Comparison of ENCODE assay signal across 1 cellular context in the genomic region with DNA sequence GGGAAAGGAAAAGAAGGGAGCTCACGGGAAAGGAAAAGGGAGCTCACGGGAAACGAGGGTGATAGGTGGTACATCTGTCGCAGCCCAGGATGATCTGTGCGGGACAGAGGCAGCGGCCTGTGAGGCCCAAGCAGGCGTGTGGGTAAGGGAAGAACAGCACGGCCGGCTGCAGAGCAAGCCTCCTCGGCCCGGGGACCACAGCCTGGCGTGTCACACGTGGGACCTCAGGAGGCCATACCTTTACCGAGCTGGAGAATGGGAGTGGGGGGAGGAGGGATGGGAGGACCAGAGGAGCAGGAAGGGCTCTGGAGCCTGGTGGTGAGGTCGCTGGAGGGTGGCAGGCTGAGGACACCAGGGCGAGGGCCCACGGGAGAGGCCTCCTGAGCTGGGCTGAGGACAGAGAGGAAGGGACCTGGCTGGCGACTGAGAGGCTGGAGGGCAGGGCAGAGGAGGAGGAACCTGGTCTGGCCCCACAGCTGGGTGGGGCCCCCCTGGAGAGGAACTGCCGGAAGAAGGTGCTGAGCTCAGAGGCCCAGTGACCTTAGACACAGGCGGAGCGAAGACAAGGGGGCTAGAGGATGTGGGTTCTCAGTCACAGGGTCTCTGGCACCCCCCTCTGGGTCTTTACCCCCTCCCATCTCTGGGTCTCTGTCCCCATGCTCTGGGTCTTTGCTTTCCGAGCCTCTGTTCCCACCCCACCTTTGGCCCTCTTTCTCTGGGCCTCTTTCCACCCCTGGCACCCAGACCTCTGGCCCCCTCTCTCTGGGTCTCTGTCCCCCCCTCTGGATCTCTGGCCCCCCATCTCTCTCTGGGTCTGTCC.
TF ChIP-seq lines count a peak whose summit lies in the region.

No MANE protein-coding gene starts in this region.

TF ChIP-seq in K562, 482 proteins besides CTCF, POLR2A, EP300 and RAD21 (continued from another document and continues in another):
- TF ChIP-seq, protein P1, sequence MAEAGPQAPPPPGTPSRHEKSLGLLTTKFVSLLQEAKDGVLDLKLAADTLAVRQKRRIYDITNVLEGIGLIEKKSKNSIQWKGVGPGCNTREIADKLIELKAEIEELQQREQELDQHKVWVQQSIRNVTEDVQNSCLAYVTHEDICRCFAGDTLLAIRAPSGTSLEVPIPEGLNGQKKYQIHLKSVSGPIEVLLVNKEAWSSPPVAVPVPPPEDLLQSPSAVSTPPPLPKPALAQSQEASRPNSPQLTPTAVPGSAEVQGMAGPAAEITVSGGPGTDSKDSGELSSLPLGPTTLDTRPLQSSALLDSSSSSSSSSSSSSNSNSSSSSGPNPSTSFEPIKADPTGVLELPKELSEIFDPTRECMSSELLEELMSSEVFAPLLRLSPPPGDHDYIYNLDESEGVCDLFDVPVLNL (CRISPR knock-in tag; IDR thresholded peaks at IDR 0.05; ENCODE audit: low read depth) = no peak
- TF ChIP-seq ATF7 (IDR thresholded peaks at IDR 0.05) (peak; percentile 73), HDAC2 (IDR thresholded peaks at IDR 0.05) (peak; percentile 76; the same call in 1 of the 2 replicates), PTTG1 (tag; IDR thresholded peaks at IDR 0.05; ENCODE audit: low read depth) (no peak), ILF3 (IDR thresholded peaks at IDR 0.05; ENCODE audit: borderline replicate concordance) (no peak), BCOR (IDR thresholded peaks at IDR 0.05) (peak; percentile 37; the same call in 1 of the 2 replicates), ERF (CRISPR knock-in tag; IDR thresholded peaks at IDR 0.05) (0 out of 2 replicates have a peak, but pooled peaks have one; percentile 75), NBN (IDR thresholded peaks at IDR 0.05; ENCODE audit: low read depth) (peak; percentile 65; the same call in 1 of the 2 replicates), ZNF445 (CRISPR knock-in tag; IDR thresholded peaks at IDR 0.05; ENCODE audit: low read depth) (0 out of 2 replicates have a peak, but pooled peaks have one; percentile 53), KDM2B (CRISPR knock-in tag; IDR thresholded peaks at IDR 0.05) (peak; percentile 2; the same call in 1 of the 2 replicates), CBX3 (IDR thresholded peaks at IDR 0.05; ENCODE audit: borderline replicate concordance in 1 of 2, low read length in 2 of 2) (no peak; a peak in 1 of 3 replicates), L3MBTL2 (IDR thresholded peaks at IDR 0.05) (peak; percentile 69), NR2F6 (CRISPR knock-in tag; IDR thresholded peaks at IDR 0.05) (0 out of 2 replicates have a peak, but pooled peaks have one; percentile 59), MAZ (CRISPR knock-in tag; conservative IDR thresholded peaks at IDR 0.05 in 1 of 2, IDR thresholded peaks at IDR 0.05 in 1 of 2) (peak; percentile 93 to 95), MTA2 (IDR thresholded peaks at IDR 0.05; ENCODE audit: low read depth) (no peak), KAT2B (IDR thresholded peaks at IDR 0.05; ENCODE audit: low read depth, low read length) (no peak), HIVEP1 (CRISPR knock-in tag; IDR thresholded peaks at IDR 0.05) (0 out of 2 replicates have a peak, but pooled peaks have one; percentile 5), POLR2AphosphoS5 (IDR thresholded peaks at IDR 0.05; ENCODE audit: control insufficient read depth, insufficient read depth, low read depth, low read length) (peak; percentile 81), ZSCAN32 (CRISPR knock-in tag; IDR thresholded peaks at IDR 0.05) (no peak), PTBP1 (IDR thresholded peaks at IDR 0.05; ENCODE audit: low read depth, low read length) (peak; percentile 39; the same call in 1 of the 2 replicates), NFRKB (IDR thresholded peaks at IDR 0.05; ENCODE audit: low read depth) (peak; percentile 61), ZNF583 (CRISPR knock-in tag; IDR thresholded peaks at IDR 0.05) (peak; percentile 47; the same call in 1 of the 2 replicates), ESRRA (IDR thresholded peaks at IDR 0.05; ENCODE audit: borderline replicate concordance, low read depth) (peak; percentile 54; the same call in 1 of the 2 replicates), KDM1A (IDR thresholded peaks at IDR 0.05) (0 out of 4 replicates have a peak, but pooled peaks of 1 of the 2 experiments have one; percentile 30), MCM2 (IDR thresholded peaks at IDR 0.05; ENCODE audit: low read depth) (peak; percentile 80), ZNF143 (CRISPR knock-in tag; IDR thresholded peaks at IDR 0.05) (peak; percentile 33; the same call in 1 of the 2 replicates), NONO (IDR thresholded peaks at IDR 0.05; ENCODE audit: low read depth in 2 of 2, low read length in 1 of 2) (no peak), KAT8 (IDR thresholded peaks at IDR 0.05; ENCODE audit: low read depth) (no peak), RCOR1 (IDR thresholded peaks at IDR 0.05; ENCODE audit: borderline replicate concordance in 1 of 2, low read depth in 2 of 2, low read length in 2 of 2) (peak in 1 of 2 experiments; percentile 76; a peak in 1 of 4 replicates), ZBTB17 (CRISPR knock-in tag; IDR thresholded peaks at IDR 0.05) (0 out of 2 replicates have a peak, but pooled peaks have one; percentile 69), GATAD2A (IDR thresholded peaks at IDR 0.05) (0 out of 2 replicates have a peak, but pooled peaks have one; percentile 23), ILK (tag; IDR thresholded peaks at IDR 0.05; ENCODE audit: borderline replicate concordance, low read depth) (no peak), CTBP1 (IDR thresholded peaks at IDR 0.05; ENCODE audit: borderline replicate concordance) (peak; percentile 77; the same call in 1 of the 2 replicates), SUPT5H (IDR thresholded peaks at IDR 0.05) (peak; percentile 87), DMBX1 (CRISPR knock-in tag; IDR thresholded peaks at IDR 0.05; ENCODE audit: borderline replicate concordance) (no peak; the same call in none of the 2 replicates), PHF20 (IDR thresholded peaks at IDR 0.05; ENCODE audit: partially characterized antibody) (peak; percentile 22), BRD9 (IDR thresholded peaks at IDR 0.05; ENCODE audit: low read depth, partially characterized antibody) (peak; percentile 67), RBFOX2 (IDR thresholded peaks at IDR 0.05; ENCODE audit: low read depth, low read length) (peak; percentile 89), SMARCE1 (IDR thresholded peaks at IDR 0.05) (peak; percentile 44; the same call in 1 of the 2 replicates), CREM (IDR thresholded peaks at IDR 0.05; ENCODE audit: low read depth) (peak; percentile 60)
- TF ChIP-seq, protein P2, sequence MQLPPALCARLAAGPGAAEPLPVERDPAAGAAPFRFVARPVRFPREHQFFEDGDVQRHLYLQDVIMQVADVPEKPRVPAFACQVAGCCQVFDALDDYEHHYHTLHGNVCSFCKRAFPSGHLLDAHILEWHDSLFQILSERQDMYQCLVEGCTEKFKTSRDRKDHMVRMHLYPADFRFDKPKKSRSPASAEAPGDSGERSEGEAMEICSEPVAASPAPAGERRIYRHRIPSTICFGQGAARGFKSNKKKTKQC (CRISPR knock-in tag; IDR thresholded peaks at IDR 0.05) = peak; percentile 85
- TF ChIP-seq, protein P3, sequence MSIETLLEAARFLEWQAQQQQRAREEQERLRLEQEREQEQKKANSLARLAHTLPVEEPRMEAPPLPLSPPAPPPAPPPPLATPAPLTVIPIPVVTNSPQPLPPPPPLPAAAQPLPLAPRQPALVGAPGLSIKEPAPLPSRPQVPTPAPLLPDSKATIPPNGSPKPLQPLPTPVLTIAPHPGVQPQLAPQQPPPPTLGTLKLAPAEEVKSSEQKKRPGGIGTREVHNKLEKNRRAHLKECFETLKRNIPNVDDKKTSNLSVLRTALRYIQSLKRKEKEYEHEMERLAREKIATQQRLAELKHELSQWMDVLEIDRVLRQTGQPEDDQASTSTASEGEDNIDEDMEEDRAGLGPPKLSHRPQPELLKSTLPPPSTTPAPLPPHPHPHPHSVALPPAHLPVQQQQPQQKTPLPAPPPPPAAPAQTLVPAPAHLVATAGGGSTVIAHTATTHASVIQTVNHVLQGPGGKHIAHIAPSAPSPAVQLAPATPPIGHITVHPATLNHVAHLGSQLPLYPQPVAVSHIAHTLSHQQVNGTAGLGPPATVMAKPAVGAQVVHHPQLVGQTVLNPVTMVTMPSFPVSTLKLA (conservative IDR thresholded peaks at IDR 0.05) = peak in 1 of 2 experiments; percentile 60; a peak in 1 of 4 replicates
- TF ChIP-seq, protein P4, sequence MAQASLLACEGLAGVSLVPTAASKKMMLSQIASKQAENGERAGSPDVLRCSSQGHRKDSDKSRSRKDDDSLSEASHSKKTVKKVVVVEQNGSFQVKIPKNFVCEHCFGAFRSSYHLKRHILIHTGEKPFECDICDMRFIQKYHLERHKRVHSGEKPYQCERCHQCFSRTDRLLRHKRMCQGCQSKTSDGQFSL (CRISPR knock-in tag; IDR thresholded peaks at IDR 0.05) = peak; percentile 69; the same call in 1 of the 2 replicates
- TF ChIP-seq, protein P4 (tag; IDR thresholded peaks at IDR 0.05) = no peak; a peak in 1 of 4 replicates
- TF ChIP-seq, protein P5, sequence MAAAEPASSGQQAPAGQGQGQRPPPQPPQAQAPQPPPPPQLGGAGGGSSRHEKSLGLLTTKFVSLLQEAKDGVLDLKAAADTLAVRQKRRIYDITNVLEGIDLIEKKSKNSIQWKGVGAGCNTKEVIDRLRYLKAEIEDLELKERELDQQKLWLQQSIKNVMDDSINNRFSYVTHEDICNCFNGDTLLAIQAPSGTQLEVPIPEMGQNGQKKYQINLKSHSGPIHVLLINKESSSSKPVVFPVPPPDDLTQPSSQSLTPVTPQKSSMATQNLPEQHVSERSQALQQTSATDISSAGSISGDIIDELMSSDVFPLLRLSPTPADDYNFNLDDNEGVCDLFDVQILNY (CRISPR knock-in tag; IDR thresholded peaks at IDR 0.05) = peak; percentile 65; the same call in 1 of the 2 replicates
- TF ChIP-seq, protein P6, sequence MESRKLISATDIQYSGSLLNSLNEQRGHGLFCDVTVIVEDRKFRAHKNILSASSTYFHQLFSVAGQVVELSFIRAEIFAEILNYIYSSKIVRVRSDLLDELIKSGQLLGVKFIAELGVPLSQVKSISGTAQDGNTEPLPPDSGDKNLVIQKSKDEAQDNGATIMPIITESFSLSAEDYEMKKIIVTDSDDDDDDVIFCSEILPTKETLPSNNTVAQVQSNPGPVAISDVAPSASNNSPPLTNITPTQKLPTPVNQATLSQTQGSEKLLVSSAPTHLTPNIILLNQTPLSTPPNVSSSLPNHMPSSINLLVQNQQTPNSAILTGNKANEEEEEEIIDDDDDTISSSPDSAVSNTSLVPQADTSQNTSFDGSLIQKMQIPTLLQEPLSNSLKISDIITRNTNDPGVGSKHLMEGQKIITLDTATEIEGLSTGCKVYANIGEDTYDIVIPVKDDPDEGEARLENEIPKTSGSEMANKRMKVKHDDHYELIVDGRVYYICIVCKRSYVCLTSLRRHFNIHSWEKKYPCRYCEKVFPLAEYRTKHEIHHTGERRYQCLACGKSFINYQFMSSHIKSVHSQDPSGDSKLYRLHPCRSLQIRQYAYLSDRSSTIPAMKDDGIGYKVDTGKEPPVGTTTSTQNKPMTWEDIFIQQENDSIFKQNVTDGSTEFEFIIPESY (CRISPR knock-in tag; IDR thresholded peaks at IDR 0.05) = 0 out of 2 replicates have a peak, but pooled peaks have one; percentile 30
- TF ChIP-seq, protein P7, sequence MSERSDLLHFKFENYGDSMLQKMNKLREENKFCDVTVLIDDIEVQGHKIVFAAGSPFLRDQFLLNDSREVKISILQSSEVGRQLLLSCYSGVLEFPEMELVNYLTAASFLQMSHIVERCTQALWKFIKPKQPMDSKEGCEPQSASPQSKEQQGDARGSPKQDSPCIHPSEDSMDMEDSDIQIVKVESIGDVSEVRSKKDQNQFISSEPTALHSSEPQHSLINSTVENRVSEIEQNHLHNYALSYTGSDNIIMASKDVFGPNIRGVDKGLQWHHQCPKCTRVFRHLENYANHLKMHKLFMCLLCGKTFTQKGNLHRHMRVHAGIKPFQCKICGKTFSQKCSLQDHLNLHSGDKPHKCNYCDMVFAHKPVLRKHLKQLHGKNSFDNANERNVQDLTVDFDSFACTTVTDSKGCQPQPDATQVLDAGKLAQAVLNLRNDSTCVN (CRISPR knock-in tag; IDR thresholded peaks at IDR 0.05) = peak; percentile 21; the same call in 1 of the 2 replicates
- TF ChIP-seq, protein P8, sequence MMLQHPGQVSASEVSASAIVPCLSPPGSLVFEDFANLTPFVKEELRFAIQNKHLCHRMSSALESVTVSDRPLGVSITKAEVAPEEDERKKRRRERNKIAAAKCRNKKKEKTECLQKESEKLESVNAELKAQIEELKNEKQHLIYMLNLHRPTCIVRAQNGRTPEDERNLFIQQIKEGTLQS (IDR thresholded peaks at IDR 0.05) = peak; percentile 20; the same call in 1 of the 2 replicates
- TF ChIP-seq, protein P8 (CRISPR knock-in tag; conservative IDR thresholded peaks at IDR 0.05) = no peak
- TF ChIP-seq, protein P9, sequence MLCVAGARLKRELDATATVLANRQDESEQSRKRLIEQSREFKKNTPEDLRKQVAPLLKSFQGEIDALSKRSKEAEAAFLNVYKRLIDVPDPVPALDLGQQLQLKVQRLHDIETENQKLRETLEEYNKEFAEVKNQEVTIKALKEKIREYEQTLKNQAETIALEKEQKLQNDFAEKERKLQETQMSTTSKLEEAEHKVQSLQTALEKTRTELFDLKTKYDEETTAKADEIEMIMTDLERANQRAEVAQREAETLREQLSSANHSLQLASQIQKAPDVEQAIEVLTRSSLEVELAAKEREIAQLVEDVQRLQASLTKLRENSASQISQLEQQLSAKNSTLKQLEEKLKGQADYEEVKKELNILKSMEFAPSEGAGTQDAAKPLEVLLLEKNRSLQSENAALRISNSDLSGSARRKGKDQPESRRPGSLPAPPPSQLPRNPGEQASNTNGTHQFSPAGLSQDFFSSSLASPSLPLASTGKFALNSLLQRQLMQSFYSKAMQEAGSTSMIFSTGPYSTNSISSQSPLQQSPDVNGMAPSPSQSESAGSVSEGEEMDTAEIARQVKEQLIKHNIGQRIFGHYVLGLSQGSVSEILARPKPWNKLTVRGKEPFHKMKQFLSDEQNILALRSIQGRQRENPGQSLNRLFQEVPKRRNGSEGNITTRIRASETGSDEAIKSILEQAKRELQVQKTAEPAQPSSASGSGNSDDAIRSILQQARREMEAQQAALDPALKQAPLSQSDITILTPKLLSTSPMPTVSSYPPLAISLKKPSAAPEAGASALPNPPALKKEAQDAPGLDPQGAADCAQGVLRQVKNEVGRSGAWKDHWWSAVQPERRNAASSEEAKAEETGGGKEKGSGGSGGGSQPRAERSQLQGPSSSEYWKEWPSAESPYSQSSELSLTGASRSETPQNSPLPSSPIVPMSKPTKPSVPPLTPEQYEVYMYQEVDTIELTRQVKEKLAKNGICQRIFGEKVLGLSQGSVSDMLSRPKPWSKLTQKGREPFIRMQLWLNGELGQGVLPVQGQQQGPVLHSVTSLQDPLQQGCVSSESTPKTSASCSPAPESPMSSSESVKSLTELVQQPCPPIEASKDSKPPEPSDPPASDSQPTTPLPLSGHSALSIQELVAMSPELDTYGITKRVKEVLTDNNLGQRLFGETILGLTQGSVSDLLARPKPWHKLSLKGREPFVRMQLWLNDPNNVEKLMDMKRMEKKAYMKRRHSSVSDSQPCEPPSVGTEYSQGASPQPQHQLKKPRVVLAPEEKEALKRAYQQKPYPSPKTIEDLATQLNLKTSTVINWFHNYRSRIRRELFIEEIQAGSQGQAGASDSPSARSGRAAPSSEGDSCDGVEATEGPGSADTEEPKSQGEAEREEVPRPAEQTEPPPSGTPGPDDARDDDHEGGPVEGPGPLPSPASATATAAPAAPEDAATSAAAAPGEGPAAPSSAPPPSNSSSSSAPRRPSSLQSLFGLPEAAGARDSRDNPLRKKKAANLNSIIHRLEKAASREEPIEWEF (CRISPR knock-in tag; IDR thresholded peaks at IDR 0.05) = peak; percentile 51; the same call in 1 of the 2 replicates
